7 cellular contexts compared by ENCODE assay signal in genomic region chr2:9013403-9013802, GRCh38.
"Had no signal": no experiment of that assay in that cellular context is flagged by ENCODE, and none has a peak within 500 bp of the region (broad histone marks: within the 10 kb centered on the region; RNA-seq: fewer than 3 reads in every experiment).

No MANE protein-coding gene starts in this region.

- FAIRE-seq: GM12878, GM12891, GM12892, GM18507, GM19239 had no signal

- H3K4me3 ChIP-seq: GM12878 had no signal

- DNase-seq: GDM1, GF-D8 had no signal

- ATAC-seq: GM12878 had no signal
